ENCODE assay signal across 10 cellular contexts in the genomic region with DNA sequence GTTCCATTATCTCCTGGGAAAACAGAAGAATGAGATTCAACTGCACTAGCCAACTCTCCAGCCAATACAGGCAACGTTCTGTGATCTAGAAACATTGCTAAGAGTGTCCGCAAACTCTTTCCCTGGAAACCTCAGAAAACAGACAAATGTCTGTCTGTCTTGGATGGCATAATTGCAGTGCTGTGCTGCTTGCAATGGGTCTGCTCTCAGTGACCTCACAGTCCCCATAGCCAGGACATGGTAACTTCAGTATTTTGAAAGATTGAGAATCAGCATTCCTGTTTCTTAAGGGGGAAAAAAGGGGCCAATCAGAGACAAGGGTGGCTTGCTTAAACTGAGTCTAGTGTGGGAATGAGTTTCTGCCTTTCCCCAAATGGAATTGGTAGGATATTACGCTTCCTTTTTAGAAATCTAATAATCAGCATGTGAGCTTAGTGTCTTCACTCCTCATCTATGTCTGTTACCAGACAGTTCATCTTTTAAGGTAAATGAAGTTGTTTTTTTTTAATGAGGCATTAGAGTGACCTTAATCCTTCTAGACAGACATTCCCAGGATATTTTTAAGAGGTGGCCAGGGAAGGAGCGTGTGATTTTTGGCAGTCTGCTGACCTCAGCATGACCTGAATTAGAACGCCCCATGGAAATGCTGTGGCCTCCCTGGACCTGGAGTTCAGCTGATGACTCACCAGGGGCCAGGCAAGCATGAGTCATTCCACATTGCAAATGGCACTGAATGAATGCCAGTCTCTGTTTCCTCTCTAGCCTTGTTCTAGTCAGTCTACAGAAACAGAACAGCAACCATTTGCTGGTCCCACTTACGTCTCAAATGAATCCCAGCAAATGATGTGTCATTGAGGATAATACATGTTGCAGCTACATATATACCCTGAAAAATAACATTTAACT.
DNase-seq lines count a peak whose midpoint lies in the region; ATAC-seq, FAIRE-seq and TF ChIP-seq lines count a peak whose summit lies in the region.
"Had no signal": no experiment of that assay in that cellular context is flagged by ENCODE, and none has a peak within 500 bp of the region (broad histone marks: within the 10 kb centered on the region; RNA-seq: fewer than 3 reads in every experiment).

No MANE protein-coding gene starts in this region.

- H3K27ac Mint-ChIP-seq in CD8-positive, alpha-beta memory T cell = no peak overlapping the region
- H3K27ac Mint-ChIP-seq: B cell had no signal

- CTCF ChIA-PET in K562 (lab: Yijun Ruan, JAX; ENCODE audit: low intra/inter-chr PET ratio) = no interaction called here
- CTCF ChIA-PET in CD8-positive, alpha-beta memory T cell (lab: Charles Lee) = no interaction called here

- peak; percentile 92 for FAIRE-seq in K562 (lab: Jason Lieb, UNC)
- no peak for FAIRE-seq in small intestine (lab: Jason Lieb, UNC)

- TF ChIP-seq EP300 in K562 (IDR thresholded peaks at IDR 0.05; ENCODE audit: low read length) = peak; percentile 38; the same call in 1 of the 2 replicates

- no peaks in the 10 kb centered on the region for H3K36me3 Mint-ChIP-seq in CD8-positive, alpha-beta memory T cell

- TF ChIP-seq RAD21 in K562 (CRISPR knock-in tag; conservative IDR thresholded peaks at IDR 0.05 in 1 of 2, IDR thresholded peaks at IDR 0.05 in 1 of 2) = no peak

- POLR2A ChIA-PET in K562 (lab: Yijun Ruan, JAX) = no interaction called here
- POLR2A ChIA-PET in CD8-positive, alpha-beta memory T cell (lab: Charles Lee) = no interaction called here

- peak; percentile 5 for DNase-seq in NCI-H1694 treated with DMSO at 0.1 percent for 48 hours (lab: John Stamatoyannopoulos, UW)
- DNase-seq in NCI-H1694 (lab: John Stamatoyannopoulos, UW) = no peak
- DNase-seq in Kasumi-1 (lab: John Stamatoyannopoulos, UW) = peak; percentile 39 to 49
- DNase-seq in K562 (ENCODE audit: extremely low read depth in 1 of 4, low spot score in 3 of 4) = peak; percentile 50 to 79 (median 66)
- peak; percentile 50 for DNase-seq in iPS DF 19.7 (ENCODE audit: low read depth, low spot score)
- DNase-seq in small intestine = peak; percentile 82
- no peak for DNase-seq in CD8-positive, alpha-beta memory T cell
- no peak for DNase-seq in DMS153 (lab: John Stamatoyannopoulos, UW)

- no peak overlapping the region for H3K4me3 Mint-ChIP-seq in CD8-positive, alpha-beta memory T cell
- H3K4me3 Mint-ChIP-seq: B cell had no signal

- ATAC-seq in K562 = peak; percentile 88

- in situ Hi-C loops in K562 (cut with MboI) = no loop called here

- WGBS in K562 (ENCODE audit: insufficient coverage, low coverage, missing lambda C conversion rate) = 27% methylated on average over 6 of the region's 6 CpGs
- WGBS in small intestine, 3 donors = 50 to 57% (median 56%) methylated on average over 6 of the region's 6 CpGs

- H3K36me3 ChIP-seq in K562 (ENCODE audit: control insufficient read depth, insufficient read depth, low read length) = no peaks in the 10 kb centered on the region
- H3K36me3 ChIP-seq in small intestine (ENCODE audit: control insufficient read depth in 2 of 2, insufficient read depth in 2 of 2, low read length in 2 of 2) = no peaks in the 10 kb centered on the region
- no peaks in the 10 kb centered on the region for H3K36me3 ChIP-seq in CD8-positive, alpha-beta memory T cell (ENCODE audit: insufficient read depth, low read length)

- H3K27ac ChIP-seq in K562 (ENCODE audit: extremely low read depth, low read depth, low read length) (peak overlapping the region; percentile 50; the same call in 2 of the 3 replicates), small intestine (ENCODE audit: low read depth in 1 of 2, low read length in 1 of 2) (no peak overlapping the region)
- no peak overlapping the region for H3K27ac ChIP-seq in CD8-positive, alpha-beta memory T cell (ENCODE audit: low read depth, low read length)
- H3K27ac ChIP-seq: VCaP had no signal

- H3K27me3 Mint-ChIP-seq in CD8-positive, alpha-beta memory T cell = no peaks in the 10 kb centered on the region
- H3K27me3 Mint-ChIP-seq: B cell had no signal

- H3K27me3 ChIP-seq in K562 (ENCODE audit: control insufficient read depth in 2 of 2, insufficient read depth in 2 of 2, low read length in 2 of 2) = no peaks in the 10 kb centered on the region
- H3K27me3 ChIP-seq in small intestine (ENCODE audit: control insufficient read depth in 2 of 2, insufficient read depth in 2 of 2, low read length in 2 of 2) = no peaks in the 10 kb centered on the region
- H3K27me3 ChIP-seq in CD8-positive, alpha-beta memory T cell (ENCODE audit: insufficient read depth, low read length, poor library complexity, severe bottlenecking) = no peaks in the 10 kb centered on the region

- no peaks in the 10 kb centered on the region for H3K79me2 ChIP-seq in K562 (ENCODE audit: control insufficient read depth, insufficient read depth, low read length)

- no peak for TF ChIP-seq CTCF in K562 (IDR thresholded peaks at IDR 0.05 in 2 of 3, conservative IDR thresholded peaks at IDR 0.05 in 1 of 3; ENCODE audit: insufficient read depth in 2 of 3, low read depth in 1 of 3, low read length in 3 of 3)

- no TSS peak for BruUV-seq in K562 (replicated peaks; lab: Mats Ljungman, UMichigan)

- intact Hi-C loops in K562 (cut with micrococcal nuclease) = no loop called here

- peak overlapping the region; percentile 16; the same call in 1 of the 2 replicates for H3K4me2 ChIP-seq in K562 (ENCODE audit: insufficient read depth, low read length)

- H3K9me3 ChIP-seq in K562 (replicated peaks; ENCODE audit: control insufficient read depth, insufficient read depth, low read depth, low read length) (no peaks in the 10 kb centered on the region), small intestine (ENCODE audit: control insufficient read depth, low read depth) (no peaks in the 10 kb centered on the region)
- H3K9me3 ChIP-seq in CD8-positive, alpha-beta memory T cell (ENCODE audit: low read length) = no peaks in the 10 kb centered on the region

- H3K4me3 ChIP-seq in K562 (no peak overlapping the region), small intestine (ENCODE audit: low read depth in 1 of 2, low read length in 2 of 2) (no peak overlapping the region)
- no peak overlapping the region for H3K4me3 ChIP-seq in CD8-positive, alpha-beta memory T cell (ENCODE audit: low read length)

- H4K20me1 ChIP-seq in K562 (replicated peaks; ENCODE audit: control insufficient read depth, insufficient read depth, low read length) = no peaks in the 10 kb centered on the region

- H3K9me1 ChIP-seq in K562 (ENCODE audit: control insufficient read depth, insufficient read depth, low read length) = no peaks in the 10 kb centered on the region

- H2AFZ ChIP-seq in K562 (ENCODE audit: low read depth, low read length) = peak overlapping the region; percentile 79

- no peak for TF ChIP-seq POLR2A in K562 (conservative IDR thresholded peaks at IDR 0.05)

- H3K9me3 Mint-ChIP-seq in CD8-positive, alpha-beta memory T cell = no peaks in the 10 kb centered on the region

- H3K4me1 ChIP-seq in K562 (replicated peaks in 1 of 2; ENCODE audit: control insufficient read depth in 2 of 2, insufficient read depth in 2 of 2, low read length in 2 of 2) = peaks cover 0 to 24% of the 10 kb centered on the region in 2 experiments; a peak in 3 of 5 replicates
- H3K4me1 ChIP-seq in small intestine (ENCODE audit: control insufficient read depth in 2 of 2, insufficient read depth in 1 of 2, low read depth in 1 of 2, low read length in 1 of 2) = no peaks in the 10 kb centered on the region
- H3K4me1 ChIP-seq in CD8-positive, alpha-beta memory T cell (ENCODE audit: insufficient read depth, low read length) = no peaks in the 10 kb centered on the region

- H3K4me1 Mint-ChIP-seq in CD8-positive, alpha-beta memory T cell = no peaks in the 10 kb centered on the region
- H3K4me1 Mint-ChIP-seq: B cell had no signal

- H3K9ac ChIP-seq in K562 (ENCODE audit: insufficient read depth in 1 of 2, low read depth in 2 of 2, low read length in 2 of 2) = no peak overlapping the region

TF ChIP-seq in K562, 482 proteins besides CTCF, POLR2A, EP300 and RAD21 (continues in another document):
- TF ChIP-seq ZKSCAN3 (CRISPR knock-in tag; IDR thresholded peaks at IDR 0.05) = no peak
- no peak for TF ChIP-seq KDM4B (IDR thresholded peaks at IDR 0.05; ENCODE audit: borderline replicate concordance in 2 of 2, low read depth in 1 of 2)
- TF ChIP-seq MTF1 (CRISPR knock-in tag; IDR thresholded peaks at IDR 0.05; ENCODE audit: borderline replicate concordance) = no peak
- peak; percentile 25; the same call in 1 of the 2 replicates for TF ChIP-seq ADNP (tag; IDR thresholded peaks at IDR 0.05)
- no peak for TF ChIP-seq ZNF76 (CRISPR knock-in tag; IDR thresholded peaks at IDR 0.05; ENCODE audit: borderline replicate concordance)
- TF ChIP-seq NEUROD1 (IDR thresholded peaks at IDR 0.05; ENCODE audit: borderline replicate concordance, low read depth, low read length, partially characterized antibody) = peak; percentile 65
- no peak for TF ChIP-seq ZC3H4 (CRISPR knock-in tag; IDR thresholded peaks at IDR 0.05; ENCODE audit: borderline replicate concordance)
- peak; percentile 33; the same call in 1 of the 2 replicates for TF ChIP-seq LEF1 (IDR thresholded peaks at IDR 0.05)
- no peak for TF ChIP-seq HDAC1 (IDR thresholded peaks at IDR 0.05)
- TF ChIP-seq ARID1B (IDR thresholded peaks at IDR 0.05) = peak; percentile 86
- no peak for TF ChIP-seq STAT5B (CRISPR knock-in tag; IDR thresholded peaks at IDR 0.05)
- TF ChIP-seq, protein P1, sequence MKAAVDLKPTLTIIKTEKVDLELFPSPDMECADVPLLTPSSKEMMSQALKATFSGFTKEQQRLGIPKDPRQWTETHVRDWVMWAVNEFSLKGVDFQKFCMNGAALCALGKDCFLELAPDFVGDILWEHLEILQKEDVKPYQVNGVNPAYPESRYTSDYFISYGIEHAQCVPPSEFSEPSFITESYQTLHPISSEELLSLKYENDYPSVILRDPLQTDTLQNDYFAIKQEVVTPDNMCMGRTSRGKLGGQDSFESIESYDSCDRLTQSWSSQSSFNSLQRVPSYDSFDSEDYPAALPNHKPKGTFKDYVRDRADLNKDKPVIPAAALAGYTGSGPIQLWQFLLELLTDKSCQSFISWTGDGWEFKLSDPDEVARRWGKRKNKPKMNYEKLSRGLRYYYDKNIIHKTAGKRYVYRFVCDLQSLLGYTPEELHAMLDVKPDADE (conservative IDR thresholded peaks at IDR 0.05; ENCODE audit: control insufficient read depth, low read depth, low read length) = no peak
- TF ChIP-seq C11orf30 (IDR thresholded peaks at IDR 0.05; ENCODE audit: low read depth) = peak; percentile 74
- no peak for TF ChIP-seq FOXO4 (CRISPR knock-in tag; IDR thresholded peaks at IDR 0.05)

Comparison
In these comparisons a context has a peak if more than half of its experiments do, and no peak if none do; other contexts are left out.
1. DNase-seq: peak in NCI-H1694 treated with DMSO at 0.1 percent for 48 hours (single experiment), Kasumi-1 (2 of 2), K562 (4 of 4), iPS DF 19.7 (single experiment) and small intestine (single experiment); none in NCI-H1694 (single experiment), CD8-positive, alpha-beta memory T cell (0 of 5) and DMS153 (single experiment).